In genomic region chr3:69051796-69052566, GRCh38 we compare ENCODE assay signal across 8 cellular contexts. TPM values are rescaled to one million over a fixed set of nuclear protein-coding genes. Genes with fewer than 3 reads are reported as not detected.
DNase-seq lines count a peak whose midpoint lies in the region; ATAC-seq, FAIRE-seq and TF ChIP-seq lines count a peak whose summit lies in the region.

Gene TMF1, minus strand, starts transcription at chr3:69052333. Its CDS starts 247 bp downstream, at chr3:69052086.

- TF ChIP-seq CTCF in bronchial epithelial cell (IDR thresholded peaks at IDR 0.05; ENCODE audit: insufficient read depth, low read length, severe bottlenecking), result no peak

- ATAC-seq in GM18868 (IDR thresholded peaks at IDR 0.05; ENCODE audit: unreplicated experiment), result peak; percentile 97
- ATAC-seq in HG03097 (IDR thresholded peaks at IDR 0.05; ENCODE audit: low FRiP score, unreplicated experiment), result peak; percentile 94
- ATAC-seq in T-helper 17 cell, result peak; percentile 91

- H3K4me1 Mint-ChIP-seq in T-helper 17 cell, result peaks cover 35% of the 10 kb centered on the region

- peak within 1 kb of the TSS; percentile 96 for H3K4me3 Mint-ChIP-seq in T-helper 17 cell

- peak within 1 kb of the TSS; percentile 99 for H3K27ac Mint-ChIP-seq in T-helper 17 cell

- FAIRE-seq in bronchial epithelial cell (lab: Jason Lieb, UNC), result peak; percentile 98

- no peaks in the 10 kb centered on the region for H3K27me3 Mint-ChIP-seq in T-helper 17 cell

- peaks cover 6% of the 10 kb centered on the region for H3K36me3 ChIP-seq in bronchial epithelial cell (ENCODE audit: control insufficient read depth, insufficient read depth, low read length)

- H3K9me3 ChIP-seq in T-helper 17 cell (ENCODE audit: control insufficient read depth, low read length, poor library complexity, severe bottlenecking), result no peaks in the 10 kb centered on the region

- H3K36me3 Mint-ChIP-seq in T-helper 17 cell (ENCODE audit: low read depth), result peaks cover 4% of the 10 kb centered on the region

- H3K27me3 ChIP-seq in bronchial epithelial cell (ENCODE audit: control insufficient read depth, insufficient read depth, low read length), result no peaks in the 10 kb centered on the region

- peak; percentile 92 to 95 (median 94) for DNase-seq in T-helper 17 cell
- peak; percentile 99 for DNase-seq in bronchial epithelial cell (ENCODE audit: low read depth)
- DNase-seq in iris pigment epithelial cell (ENCODE audit: low read depth), result peak; percentile 99
- DNase-seq in stimulated activated CD4-positive, alpha-beta T cell treated with anti-CD3 and anti-CD28 coated beads, Interleukin-15, amount 100 ng/mL, for 1 hour (ENCODE audit: low read depth in 1 of 2, low spot score in 1 of 2), result peak; percentile 91 to 92
- no peak for DNase-seq in Kasumi-1 (lab: John Stamatoyannopoulos, UW)
- no peak for DNase-seq in NCI-H1694 (lab: John Stamatoyannopoulos, UW)

- H3K4me3 ChIP-seq in bronchial epithelial cell (ENCODE audit: low read depth, low read length), result peak within 1 kb of the TSS; percentile 92

RNA-seq across cellular contexts. Expression of gene TMF1, which starts in this region (rescaled TPM):
- total RNA-seq in T-helper 17 cell (10 to 100 TPM; 68.1 to 84.5 TPM), bronchial epithelial cell (21.3 and 28.9 TPM in 2 replicates)

Comparison
In these comparisons a context has a peak if more than half of its experiments do, and no peak if none do; other contexts are left out.
1. DNase-seq: peak in T-helper 17 cell (3 of 3), bronchial epithelial cell (single experiment), iris pigment epithelial cell (single experiment) and stimulated activated CD4-positive, alpha-beta T cell treated with anti-CD3 and anti-CD28 coated beads, Interleukin-15, amount 100 ng/mL, for 1 hour (2 of 2); none in Kasumi-1 (0 of 2) and NCI-H1694 (single experiment).
2. Peak in every context shown above with its lines, with median percentiles within 50 percentile points of each other: ATAC-seq.